ENCODE assay signal across 8 cellular contexts in the genomic region with DNA sequence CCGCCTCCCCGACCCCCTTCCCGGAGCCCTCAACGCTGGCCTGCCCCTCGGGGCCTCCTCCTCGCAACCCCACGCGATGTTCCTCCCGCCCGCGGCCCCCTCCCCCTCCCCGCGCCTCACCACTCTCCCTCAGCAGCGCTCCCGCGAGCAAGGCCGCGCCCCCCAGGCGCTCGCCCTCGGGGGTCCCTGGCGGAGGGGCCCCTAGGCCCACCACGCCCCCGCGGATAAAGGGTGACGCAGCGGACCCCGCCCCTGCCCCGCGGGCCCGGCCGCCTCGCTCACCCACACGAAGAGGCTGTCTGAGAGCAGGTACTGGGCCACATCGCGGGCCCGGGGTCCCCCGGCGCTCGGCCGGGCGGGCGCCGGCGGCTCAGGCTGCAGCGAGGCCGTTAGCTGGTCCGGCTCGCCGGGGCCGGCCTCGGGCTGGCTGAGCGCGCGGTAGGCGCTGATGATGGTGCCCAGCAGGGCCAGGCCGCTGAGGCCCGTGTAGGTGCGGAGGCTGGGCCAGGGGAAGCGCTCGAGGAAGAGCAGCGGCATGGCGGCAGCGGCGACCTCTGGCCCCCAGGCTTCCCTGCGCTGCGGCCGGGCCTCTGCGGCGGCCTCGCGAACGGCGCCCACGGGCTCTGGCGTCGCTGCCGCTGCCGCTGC. TPM values are rescaled to one million over a fixed set of nuclear protein-coding genes. Genes with fewer than 3 reads are reported as not detected.
DNase-seq lines count a peak whose midpoint lies in the region; ATAC-seq and TF ChIP-seq lines count a peak whose summit lies in the region.

No MANE protein-coding gene starts in this region.

- H3K4me3 ChIP-seq in Karpas-422 (ENCODE audit: low read length) (peak overlapping the region; percentile 92), esophagus muscularis mucosa (peak overlapping the region; percentile 74 to 98 (median 83)), tibial artery (peak overlapping the region; percentile 79 to 99)

- peak overlapping the region; percentile 88 for H3K9ac ChIP-seq in Karpas-422 (ENCODE audit: low read length)

- H3K9me2 ChIP-seq in Karpas-422 (replicated peaks; ENCODE audit: insufficient read depth, low read length) = no peaks in the 10 kb centered on the region

- TF ChIP-seq CTCF in esophagus muscularis mucosa (IDR thresholded peaks at IDR 0.05) (no peak), nephron progenitor cell (IDR thresholded peaks at IDR 0.05) (no peak), tibial artery (IDR thresholded peaks at IDR 0.05) (no peak)

- peaks cover 45% of the 10 kb centered on the region for H3K4me1 Mint-ChIP-seq in nephron progenitor cell

- H3K36me3 Mint-ChIP-seq in nephron progenitor cell (ENCODE audit: low read depth) = peaks cover 11% of the 10 kb centered on the region

- peak overlapping the region; percentile 82 for H3K4me2 ChIP-seq in Karpas-422 (ENCODE audit: low read depth, low read length, poor library complexity, severe bottlenecking)

- H3K4me3 Mint-ChIP-seq in nephron progenitor cell = peak overlapping the region; percentile 97

- no peak for TF ChIP-seq EP300 in esophagus muscularis mucosa (IDR thresholded peaks at IDR 0.05)

- H3K9me3 Mint-ChIP-seq in nephron progenitor cell = no peaks in the 10 kb centered on the region

- DNase-seq in EL (peak; percentile 33), Karpas-422 (peak; percentile 74), activated T-cell treated with anti-CD3 and anti-CD28 coated beads for 1 hour (ENCODE audit: low read depth) (peak; percentile 14), esophagus muscularis mucosa (ENCODE audit: extremely low spot score) (no peak), nephron progenitor cell (peak; percentile 67), tibial artery (peak; percentile 32 to 76), NCI-H1048 (lab: John Stamatoyannopoulos, UW) (no peak)

- H3K79me2 ChIP-seq in Karpas-422 (ENCODE audit: low read length) = peaks cover 55% of the 10 kb centered on the region

- H3K4me1 ChIP-seq in Karpas-422 (ENCODE audit: low read length) = peaks cover 47% of the 10 kb centered on the region
- peaks cover 20 to 51% (median 42%) of the 10 kb centered on the region in 4 donors for H3K4me1 ChIP-seq in esophagus muscularis mucosa
- H3K4me1 ChIP-seq in tibial artery = peaks cover 0 to 43% (median 28%) of the 10 kb centered on the region in 4 donors

- H3K27me3 ChIP-seq in Karpas-422 (ENCODE audit: low read length) (no peaks in the 10 kb centered on the region), esophagus muscularis mucosa (no peaks in the 10 kb centered on the region), tibial artery (no peaks in the 10 kb centered on the region)

- no peak for TF ChIP-seq POLR2A in esophagus muscularis mucosa (IDR thresholded peaks at IDR 0.05; ENCODE audit: low read depth)

- no peak overlapping the region for H2AFZ ChIP-seq in Karpas-422 (ENCODE audit: low read length)

- ATAC-seq in GM21825 (IDR thresholded peaks at IDR 0.05; ENCODE audit: unreplicated experiment) = peak; percentile 33

- H3K27ac ChIP-seq in Karpas-422 (ENCODE audit: low read length) (peak overlapping the region; percentile 96), esophagus muscularis mucosa (replicated peaks in 1 of 4) (peak overlapping the region; percentile 91 to 95 (median 94)), tibial artery (peak overlapping the region; percentile 90 to 91)

- H3K27ac Mint-ChIP-seq in nephron progenitor cell = no peak overlapping the region

- H3K36me3 ChIP-seq in Karpas-422 (ENCODE audit: insufficient read depth, low read length) (no peaks in the 10 kb centered on the region), esophagus muscularis mucosa (peaks cover 0 to 3% (median 0%) of the 10 kb centered on the region in 4 donors), tibial artery (no peaks in the 10 kb centered on the region)

- H3K27me3 Mint-ChIP-seq in nephron progenitor cell (ENCODE audit: low read depth, poor library complexity) = peaks cover 3% of the 10 kb centered on the region

- 0% methylated on average over 2 of the region's 79 CpGs for WGBS in esophagus muscularis mucosa

- H3K9me3 ChIP-seq in Karpas-422 (ENCODE audit: low read length) (no peaks in the 10 kb centered on the region), esophagus muscularis mucosa (no peaks in the 10 kb centered on the region), tibial artery (no peaks in the 10 kb centered on the region)

- intact Hi-C loops in esophagus muscularis mucosa (cut with DNase I) (loop anchor here (10.0 kb wide), 1 partner anchor 200 kb away; the partner anchor contains the start of gene MT1E), tibial artery (cut with DNase I; ENCODE audit: low total_unique reads) (no loop called here)

- peaks cover 17% of the 10 kb centered on the region; the same call in 1 of the 2 replicates for H4K20me1 ChIP-seq in Karpas-422 (ENCODE audit: insufficient read depth, low read depth, low read length)

RNA-seq across cellular contexts. Expression of gene AMFR, which starts 0.4 kb away (rescaled TPM):
- total RNA-seq in Karpas-422 (2014; rRNA removed; shearing (Covaris generic); ENCODE audit: low replicate concordance) = 243 and 284 TPM in 2 replicates
- 100 to 1,000 TPM; 150 to 205 (median 179) TPM for total RNA-seq in esophagus muscularis mucosa

RNA-seq across cellular contexts. Expression of gene NUDT21, which starts 26.2 kb away (rescaled TPM):
- total RNA-seq in Karpas-422 (2014; rRNA removed; shearing (Covaris generic); ENCODE audit: low replicate concordance) = 73.2 and 170 TPM in 2 replicates
- total RNA-seq in esophagus muscularis mucosa = 10 to 100 TPM; 35.5 to 46.7 (median 39.9) TPM

RNA-seq across cellular contexts. Expression of gene OGFOD1, which starts 26.4 kb away (rescaled TPM):
- total RNA-seq in Karpas-422 (2014; rRNA removed; shearing (Covaris generic); ENCODE audit: low replicate concordance) = 51.9 and 61.0 TPM in 2 replicates
- 10 to 100 TPM; 18.3 to 47.1 (median 33.1) TPM for total RNA-seq in esophagus muscularis mucosa

Comparison
In these comparisons a context has a peak if more than half of its experiments do, and no peak if none do; other contexts are left out.
1. DNase-seq: peak in EL (single experiment), Karpas-422 (single experiment), activated T-cell treated with anti-CD3 and anti-CD28 coated beads for 1 hour (single experiment), nephron progenitor cell (single experiment) and tibial artery (2 of 2); none in esophagus muscularis mucosa (single experiment) and NCI-H1048 (single experiment).
2. Peak in every context shown above with its lines, with median percentiles within 50 percentile points of each other: H3K27ac ChIP-seq and H3K4me3 ChIP-seq.